Comparison of ENCODE assay signal across 8 cellular contexts in the genomic region with DNA sequence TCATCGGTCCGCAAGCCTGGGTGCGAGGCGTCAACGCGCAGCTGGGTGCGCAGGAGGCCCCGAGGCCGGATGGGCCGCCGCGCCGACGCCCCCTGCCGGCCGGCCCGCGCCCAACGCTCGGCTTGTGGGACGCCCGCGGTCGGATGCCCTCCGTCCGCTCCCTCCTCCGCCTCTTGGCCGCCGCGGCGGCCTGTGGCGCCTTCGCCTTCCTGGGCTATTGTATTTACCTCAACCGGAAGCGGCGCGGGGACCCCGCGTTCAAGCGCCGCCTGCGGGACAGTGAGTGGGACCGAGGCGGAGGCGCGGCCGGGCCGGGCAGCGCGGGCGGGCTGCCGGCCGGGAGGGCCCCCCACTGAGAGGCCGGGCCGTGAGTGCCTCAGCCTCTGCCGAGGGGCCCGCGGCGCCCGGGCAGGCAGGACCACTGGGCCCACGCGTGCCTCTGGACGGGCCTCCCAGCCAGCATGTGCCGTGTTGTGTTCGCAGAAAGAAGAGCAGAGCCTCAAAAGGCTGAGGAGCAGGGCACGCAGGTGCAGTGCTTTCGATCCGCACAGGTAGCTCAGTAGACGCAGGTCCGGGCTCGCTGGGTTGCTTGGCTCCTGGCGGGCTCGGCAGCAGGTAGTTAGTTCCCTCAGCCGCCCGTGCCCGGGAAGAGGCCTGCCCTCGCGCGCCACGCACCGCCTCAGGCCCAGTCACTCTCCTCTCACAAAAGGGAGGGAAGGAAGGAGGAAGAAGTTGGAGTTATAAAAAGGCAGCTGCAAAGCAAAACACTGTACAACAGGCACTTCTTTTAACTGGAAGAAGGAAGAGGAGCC. TPM values are rescaled to one million over a fixed set of nuclear protein-coding genes. Genes with fewer than 3 reads are reported as not detected.
DNase-seq lines count a peak whose midpoint lies in the region; ATAC-seq, FAIRE-seq and TF ChIP-seq lines count a peak whose summit lies in the region.

A gene (plus strand): TSS at position 116 of the 812 bp plus-strand sequence. CDS start 28 bp downstream, at position 144.

- H3K27me3 ChIP-seq in astrocyte (ENCODE audit: insufficient read depth, low read length) = no peaks in the 10 kb centered on the region
- H3K27me3 ChIP-seq in sigmoid colon = no peaks in the 10 kb centered on the region

- H3K36me3 Mint-ChIP-seq in T-helper 17 cell (ENCODE audit: low read depth) (no peaks in the 10 kb centered on the region), astrocyte (ENCODE audit: low read depth, unreplicated experiment) (no peaks in the 10 kb centered on the region)

- no peaks in the 10 kb centered on the region for H3K4me1 ChIP-seq in astrocyte (ENCODE audit: insufficient read depth, low read length)
- peaks cover 0 to 14% (median 5%) of the 10 kb centered on the region in 4 donors for H3K4me1 ChIP-seq in sigmoid colon

- peak within 1 kb of the TSS; percentile 87 for H3K4me3 Mint-ChIP-seq in T-helper 17 cell
- H3K4me3 Mint-ChIP-seq in astrocyte (ENCODE audit: unreplicated experiment) = peak within 1 kb of the TSS; percentile 75

- TF ChIP-seq CTCF in astrocyte (IDR thresholded peaks at IDR 0.05; ENCODE audit: insufficient read depth, low read depth, low read length) (peak; percentile 43), sigmoid colon (IDR thresholded peaks at IDR 0.05) (peak in 1 of 4 experiments; percentile 94)

- no peak within 1 kb of the TSS for H3K27ac ChIP-seq in astrocyte (ENCODE audit: low read depth, low read length)
- H3K27ac ChIP-seq in sigmoid colon = peak within 1 kb of the TSS; percentile 58 to 83 (median 76)

- H3K36me3 ChIP-seq in astrocyte (ENCODE audit: insufficient read depth, low read length) (no peaks in the 10 kb centered on the region), sigmoid colon (no peaks in the 10 kb centered on the region)

- H3K4me2 ChIP-seq in astrocyte (ENCODE audit: low read length) = peak within 1 kb of the TSS; percentile 81

- TF ChIP-seq POLR2A in sigmoid colon (IDR thresholded peaks at IDR 0.05) = no peak

- no peaks in the 10 kb centered on the region for H3K9me3 ChIP-seq in T-helper 17 cell (ENCODE audit: control insufficient read depth, low read length, poor library complexity, severe bottlenecking)
- H3K9me3 ChIP-seq in astrocyte (ENCODE audit: insufficient read depth, low read depth, low read length) = no peaks in the 10 kb centered on the region
- no peaks in the 10 kb centered on the region for H3K9me3 ChIP-seq in sigmoid colon

- H2AFZ ChIP-seq in astrocyte (ENCODE audit: low read depth, low read length) = peak within 1 kb of the TSS; percentile 68

- H3K27ac Mint-ChIP-seq in T-helper 17 cell (peak within 1 kb of the TSS; percentile 85), astrocyte (ENCODE audit: unreplicated experiment) (peak within 1 kb of the TSS; percentile 53)

- no peaks in the 10 kb centered on the region for H3K27me3 Mint-ChIP-seq in T-helper 17 cell
- peaks cover 2% of the 10 kb centered on the region for H3K27me3 Mint-ChIP-seq in astrocyte (ENCODE audit: low read depth, unreplicated experiment)

- peak; percentile 85 for ATAC-seq in GM21786 (IDR thresholded peaks at IDR 0.05; ENCODE audit: unreplicated experiment)
- ATAC-seq in T-helper 17 cell = peak; percentile 91

- no peaks in the 10 kb centered on the region for H4K20me1 ChIP-seq in astrocyte (ENCODE audit: insufficient read depth, low read length)

- peaks cover 1% of the 10 kb centered on the region for H3K9me3 Mint-ChIP-seq in astrocyte (ENCODE audit: unreplicated experiment)

- H3K4me1 Mint-ChIP-seq in T-helper 17 cell = peaks cover 13% of the 10 kb centered on the region
- H3K4me1 Mint-ChIP-seq in astrocyte (ENCODE audit: low read depth, unreplicated experiment) = no peaks in the 10 kb centered on the region

- peak within 1 kb of the TSS; percentile 75 for H3K9ac ChIP-seq in astrocyte (ENCODE audit: low read length)

- no peak for FAIRE-seq in astrocyte (lab: Jason Lieb, UNC)

- DNase-seq in GM03348 (ENCODE audit: low spot score) (peak; percentile 95), Kasumi-1 (lab: John Stamatoyannopoulos, UW) (peak; percentile 59 to 62), T-helper 17 cell (peak; percentile 61 to 69 (median 67)), astrocyte (ENCODE audit: low read depth) (peak; percentile 26), hypothalamus (lab: John Stamatoyannopoulos, UW) (peak in 39 of 51 donors; percentile 6 to 64 (median 31)), sigmoid colon (peak; percentile 77), A172 (ENCODE audit: low spot score) (no peak)

- H3K79me2 ChIP-seq in astrocyte (ENCODE audit: insufficient read depth, low read length) = no peaks in the 10 kb centered on the region

- intact Hi-C loops in sigmoid colon (cut with DNase I) = loop anchor here (5.0 kb wide), 1 partner anchor 289 kb away; no protein-coding TSS in a partner anchor

- TF ChIP-seq EP300 in sigmoid colon (IDR thresholded peaks at IDR 0.05) = no peak

- H3K4me3 ChIP-seq in astrocyte (ENCODE audit: insufficient read depth, low read depth, low read length) = peak within 1 kb of the TSS; percentile 41
- peak within 1 kb of the TSS; percentile 26 to 66 (median 60) for H3K4me3 ChIP-seq in sigmoid colon

- 2% methylated on average over 81 of the region's 81 CpGs for WGBS in sigmoid colon, 2 donors

RNA-seq across cellular contexts. Expression of the gene that starts here (rescaled TPM):
- total RNA-seq in T-helper 17 cell (not detected), astrocyte (not detected in 2 replicates), sigmoid colon (not detected)
- under 1 TPM in 1 of 3 donors, not detected in 2; 0.25 TPM for polyA plus RNA-seq in sigmoid colon
- total RNA-seq in A172 (2014; rRNA removed; shearing (Covaris generic)) = not detected in 2 replicates

Comparison
In these comparisons a context has a peak if more than half of its experiments do, and no peak if none do; other contexts are left out.
1. Peak in DNase-seq and ATAC-seq in T-helper 17 cell; RNA of the gene not detected or under 1 TPM.
2. Peak in DNase-seq, H3K4me3 ChIP-seq, H3K9ac ChIP-seq and H3K4me2 ChIP-seq in astrocyte; RNA of the gene not detected or under 1 TPM.
3. Peak in DNase-seq, H3K4me3 ChIP-seq and H3K27ac ChIP-seq in sigmoid colon; RNA of the gene not detected or under 1 TPM.